ENCODE assay signal across 8 cellular contexts in genomic region chr1:164716992-164717703, GRCh38.
A peak's percentile ranks its signal among the peaks of the same experiment; 100 is the strongest.
DNase-seq lines count a peak whose midpoint lies in the region; ATAC-seq and TF ChIP-seq lines count a peak whose summit lies in the region.

No MANE protein-coding gene starts in this region.

- intact Hi-C loops in CD14-positive monocyte (cut with micrococcal nuclease) = no loop called here
- intact Hi-C loops in dendritic cell treated with granulocyte-macrophage colony-stimulating factor and Interleukin-4, amounts not matched to agents 40 ng/mL and 50 ng/mL, for 4 days (cut with micrococcal nuclease) = loop anchor here (10.0 kb wide), 1 partner anchor 162 kb away; the partner anchor contains the start of gene PBX1
- intact Hi-C loops in left colon (cut with DNase I, micrococcal nuclease) = no loop called here

- ATAC-seq in GM21390 (IDR thresholded peaks at IDR 0.05; ENCODE audit: unreplicated experiment) (peak; percentile 88), left colon (no peak)

- H3K4me1 Mint-ChIP-seq in CD14-positive monocyte = peaks cover 71% of the 10 kb centered on the region
- H3K4me1 Mint-ChIP-seq in dendritic cell treated with granulocyte-macrophage colony-stimulating factor and Interleukin-4, amounts not matched to agents 40 ng/mL and 50 ng/mL, for 4 days (ENCODE audit: low read depth) = peaks cover 66% of the 10 kb centered on the region

- peak overlapping the region; percentile 34 to 86 for H3K4me3 Mint-ChIP-seq in CD14-positive monocyte
- peak overlapping the region; percentile 54 for H3K4me3 Mint-ChIP-seq in dendritic cell treated with granulocyte-macrophage colony-stimulating factor and Interleukin-4, amounts not matched to agents 40 ng/mL and 50 ng/mL, for 4 days

- peaks cover 2 to 14% (median 6%) of the 10 kb centered on the region in 7 donors for H3K9me3 Mint-ChIP-seq in CD14-positive monocyte
- H3K9me3 Mint-ChIP-seq in dendritic cell treated with granulocyte-macrophage colony-stimulating factor and Interleukin-4, amounts not matched to agents 40 ng/mL and 50 ng/mL, for 4 days = no peaks in the 10 kb centered on the region

- H3K27ac Mint-ChIP-seq in CD14-positive monocyte = peak overlapping the region; percentile 48 to 94 (median 88)
- H3K27ac Mint-ChIP-seq in dendritic cell treated with granulocyte-macrophage colony-stimulating factor and Interleukin-4, amounts not matched to agents 40 ng/mL and 50 ng/mL, for 4 days = peak overlapping the region; percentile 83

- in situ Hi-C loops in KBM-7 (cut with MboI; ENCODE audit: low pct_unique_long_range_greater_than_20kb, low sequenced_read_pairs) = no loop called here

- DNase-seq in CD14-positive monocyte (ENCODE audit: low spot score) = peak; percentile 66
- DNase-seq in KBM-7 = peak; percentile 1
- no peak for DNase-seq in left colon
- no peak for DNase-seq in HUDEP-2 (lab: John Stamatoyannopoulos, UW; ENCODE audit: unreplicated experiment in 76 of 76)
- DNase-seq in activated gamma-delta T cell treated with Interleukin-2 at 50 U/mL for 16 hours = no peak
- DNase-seq in NCI-H82 (lab: John Stamatoyannopoulos, UW) = no peak

- peaks cover 65 to 81% (median 66%) of the 10 kb centered on the region in 3 donors for H3K27me3 Mint-ChIP-seq in CD14-positive monocyte (ENCODE audit: low read depth in 3 of 3)
- peaks cover 53% of the 10 kb centered on the region for H3K27me3 Mint-ChIP-seq in dendritic cell treated with granulocyte-macrophage colony-stimulating factor and Interleukin-4, amounts not matched to agents 40 ng/mL and 50 ng/mL, for 4 days

- TF ChIP-seq CTCF in CD14-positive monocyte (IDR thresholded peaks at IDR 0.05) = no peak

- peaks cover 10 to 33% of the 10 kb centered on the region in 2 donors for H3K36me3 Mint-ChIP-seq in CD14-positive monocyte
- H3K36me3 Mint-ChIP-seq in dendritic cell treated with granulocyte-macrophage colony-stimulating factor and Interleukin-4, amounts not matched to agents 40 ng/mL and 50 ng/mL, for 4 days (ENCODE audit: low read depth) = no peaks in the 10 kb centered on the region

Comparison
In these comparisons a context has a peak if more than half of its experiments do, and no peak if none do; other contexts are left out.
1. DNase-seq: peak in CD14-positive monocyte (single experiment) and KBM-7 (single experiment); none in left colon (0 of 2), HUDEP-2 (0 of 76), activated gamma-delta T cell treated with Interleukin-2 at 50 U/mL for 16 hours (single experiment) and NCI-H82 (single experiment).